Comparison of ENCODE assay signal across 19 cellular contexts in the genomic region with DNA sequence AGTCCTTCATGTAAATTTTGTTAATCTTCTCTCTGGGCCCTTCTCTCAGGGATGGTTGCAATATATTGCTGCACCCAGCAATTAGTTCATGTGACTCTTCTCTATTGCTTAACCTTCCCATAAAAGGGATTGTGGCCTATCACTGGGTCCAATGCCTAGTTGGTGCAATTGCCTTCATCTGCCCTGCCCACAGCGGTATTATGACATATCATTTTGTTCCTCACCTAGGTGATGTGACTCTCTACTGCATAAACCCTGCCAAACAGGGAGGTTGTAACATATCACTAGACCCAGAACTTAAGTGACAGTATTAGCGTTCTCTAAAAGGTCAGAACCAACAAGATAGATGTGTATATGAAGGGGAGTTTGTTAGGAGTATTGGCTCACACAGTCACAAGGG.
"Had no signal": no experiment of that assay in that cellular context is flagged by ENCODE, and none has a peak within 500 bp of the region (broad histone marks: within the 10 kb centered on the region; RNA-seq: fewer than 3 reads in every experiment).

No MANE protein-coding gene starts in this region.

- H3K9me3 ChIP-seq: gastrocnemius medialis, right lobe of liver, suprapubic skin had no signal

- H3K4me1 Mint-ChIP-seq: endodermal cell, neural crest cell had no signal

- H3K9me3 Mint-ChIP-seq: endodermal cell; memory B cell; natural killer cell treated with Interleukin-12 subunit alpha and Interleukin-12 subunit beta and Interleukin-15 and Interleukin-18, amount 100 ng/mL, for 72 hours; neural crest cell; stimulated activated naive CD8-positive, alpha-beta T cell treated with anti-CD3 and anti-CD28 coated beads, Interleukin-15, amount 100 ng/mL, for 72 hours had no signal

- H3K27me3 Mint-ChIP-seq: memory B cell; natural killer cell treated with Interleukin-12 subunit alpha and Interleukin-12 subunit beta and Interleukin-15 and Interleukin-18, amount 100 ng/mL, for 72 hours; progenitor cell of endocrine pancreas; stimulated activated naive CD8-positive, alpha-beta T cell treated with anti-CD3 and anti-CD28 coated beads, Interleukin-15, amount 100 ng/mL, for 72 hours had no signal

- H3K27ac ChIP-seq: epithelial cell of prostate, gastrocnemius medialis, parathyroid adenoma, right lobe of liver, suprapubic skin had no signal

- ATAC-seq: esophagus mucosa; gastrocnemius medialis; natural killer cell treated with Interleukin-12 subunit alpha and Interleukin-12 subunit beta and Interleukin-15 and Interleukin-18, amount 100 ng/mL, for 72 hours; right lobe of liver; stimulated activated naive CD8-positive, alpha-beta T cell treated with anti-CD3 and anti-CD28 coated beads, Interleukin-15, amount 100 ng/mL, for 72 hours had no signal

- H3K27ac Mint-ChIP-seq: endodermal cell; natural killer cell treated with Interleukin-12 subunit alpha and Interleukin-12 subunit beta and Interleukin-15 and Interleukin-18, amount 100 ng/mL, for 72 hours; progenitor cell of endocrine pancreas had no signal

- H3K36me3 Mint-ChIP-seq: memory B cell; natural killer cell treated with Interleukin-12 subunit alpha and Interleukin-12 subunit beta and Interleukin-15 and Interleukin-18, amount 100 ng/mL, for 72 hours had no signal

- H3K36me3 ChIP-seq: gastrocnemius medialis, right lobe of liver, suprapubic skin had no signal

- H3K4me3 Mint-ChIP-seq: endodermal cell; memory B cell; natural killer cell treated with Interleukin-12 subunit alpha and Interleukin-12 subunit beta and Interleukin-15 and Interleukin-18, amount 100 ng/mL, for 72 hours; neural crest cell; stimulated activated naive CD8-positive, alpha-beta T cell treated with anti-CD3 and anti-CD28 coated beads, Interleukin-15, amount 100 ng/mL, for 72 hours had no signal

- H2AFZ ChIP-seq: parathyroid adenoma had no signal

- DNase-seq: effector CD8-positive, alpha-beta T cell; endodermal cell; foreskin fibroblast; gastrocnemius medialis; head of caudate nucleus; right lobe of liver; small intestine; stimulated activated CD4-positive, alpha-beta T cell treated with anti-CD3 and anti-CD28 coated beads, Interleukin-2, amount 100 ng/mL, for 48 hours; stimulated activated naive CD8-positive, alpha-beta T cell treated with anti-CD3 and anti-CD28 coated beads, Interleukin-15, amount 100 ng/mL, for 72 hours; trophoblast cell had no signal

- H3K4me1 ChIP-seq: gastrocnemius medialis, parathyroid adenoma, right lobe of liver, suprapubic skin had no signal

- H3K4me3 ChIP-seq: gastrocnemius medialis, lung, right lobe of liver, suprapubic skin had no signal

- H3K27me3 ChIP-seq: gastrocnemius medialis, right lobe of liver, suprapubic skin had no signal

- H3K79me2 ChIP-seq: parathyroid adenoma had no signal
